In genomic region chr3:121834079-121834730, GRCh38 we compare ENCODE assay signal across 9 cellular contexts. TPM values are rescaled to one million over a fixed set of nuclear protein-coding genes. Genes with fewer than 3 reads are reported as not detected.
DNase-seq lines count a peak whose midpoint lies in the region; ATAC-seq and TF ChIP-seq lines count a peak whose summit lies in the region.
"Had no signal": no experiment of that assay in that cellular context is flagged by ENCODE, and none has a peak within 500 bp of the region (broad histone marks: within the 10 kb centered on the region; RNA-seq: fewer than 3 reads in every experiment).

No MANE protein-coding gene starts in this region.

- DNase-seq in Ammon's horn (ENCODE audit: low spot score) (peak; percentile 10), GM20000 (ENCODE audit: low spot score) (peak; percentile 30), SK-N-SH (no peak)
- DNase-seq in natural killer cell treated with Interleukin-12 subunit alpha and Interleukin-12 subunit beta and Interleukin-15 and Interleukin-18, amount 100 ng/mL, for 72 hours (ENCODE audit: low spot score), result no peak

- H2AFZ ChIP-seq in SK-N-SH (ENCODE audit: low read depth), result peak overlapping the region; percentile 97

- POLR2A ChIA-PET in SK-N-SH (lab: Yijun Ruan, JAX), result no interaction called here

- peaks cover 14% of the 10 kb centered on the region for H3K79me2 ChIP-seq in SK-N-SH (ENCODE audit: insufficient read depth)

- H3K27ac Mint-ChIP-seq in natural killer cell treated with Interleukin-12 subunit alpha and Interleukin-12 subunit beta and Interleukin-15 and Interleukin-18, amount 100 ng/mL, for 72 hours, result peak overlapping the region; percentile 69 to 73

- H3K9me3 Mint-ChIP-seq in natural killer cell treated with Interleukin-12 subunit alpha and Interleukin-12 subunit beta and Interleukin-15 and Interleukin-18, amount 100 ng/mL, for 72 hours, result no peaks in the 10 kb centered on the region

- CTCF ChIA-PET in SK-N-SH (lab: Yijun Ruan, JAX), result no interaction called here

- H3F3A ChIP-seq in SK-N-SH (replicated peaks; ENCODE audit: insufficient read depth), result no peaks in the 10 kb centered on the region

- H3K36me3 ChIP-seq in SK-N-SH (replicated peaks in 1 of 2; ENCODE audit: control insufficient read depth in 1 of 2, insufficient read depth in 2 of 2, low read length in 1 of 2), result peaks cover 9 to 15% of the 10 kb centered on the region in 2 experiments
- no peaks in the 10 kb centered on the region for H3K36me3 ChIP-seq in esophagus (ENCODE audit: control insufficient read depth in 2 of 2, insufficient read depth in 2 of 2, low read length in 1 of 2)

- H3K9ac ChIP-seq in SK-N-SH, result peak overlapping the region; percentile 85

- H3K27me3 Mint-ChIP-seq in natural killer cell treated with Interleukin-12 subunit alpha and Interleukin-12 subunit beta and Interleukin-15 and Interleukin-18, amount 100 ng/mL, for 72 hours, result peaks cover 0 to 3% of the 10 kb centered on the region in 2 donors

- H3K36me3 Mint-ChIP-seq in natural killer cell treated with Interleukin-12 subunit alpha and Interleukin-12 subunit beta and Interleukin-15 and Interleukin-18, amount 100 ng/mL, for 72 hours, result peaks cover 9% of the 10 kb centered on the region

- H3K4me1 Mint-ChIP-seq in natural killer cell treated with Interleukin-12 subunit alpha and Interleukin-12 subunit beta and Interleukin-15 and Interleukin-18, amount 100 ng/mL, for 72 hours (ENCODE audit: low read depth in 2 of 2), result peaks cover 32 to 43% of the 10 kb centered on the region in 2 donors

- no peak for TF ChIP-seq RAD21 in SK-N-SH (IDR thresholded peaks at IDR 0.05; ENCODE audit: low read length)

- no peaks in the 10 kb centered on the region for H3K9me3 ChIP-seq in SK-N-SH
- no peaks in the 10 kb centered on the region for H3K9me3 ChIP-seq in esophagus (ENCODE audit: control insufficient read depth in 2 of 2, insufficient read depth in 1 of 2, low read depth in 1 of 2, low read length in 1 of 2)

- no peaks in the 10 kb centered on the region for H3K9me2 ChIP-seq in SK-N-SH

- TF ChIP-seq EP300 in SK-N-SH (IDR thresholded peaks at IDR 0.05; ENCODE audit: borderline replicate concordance in 1 of 2, low read depth in 1 of 2, low read length in 1 of 2), result no peak

- no peaks in the 10 kb centered on the region for H4K20me1 ChIP-seq in SK-N-SH (ENCODE audit: insufficient read depth)

- TF ChIP-seq CTCF in GM20000 (IDR thresholded peaks at IDR 0.05; ENCODE audit: extremely low read depth, missing control alignments), result no peak
- TF ChIP-seq CTCF in SK-N-SH (IDR thresholded peaks at IDR 0.05), result no peak

- peak overlapping the region; percentile 82 to 83 for H3K4me3 ChIP-seq in SK-N-SH (ENCODE audit: low read depth in 2 of 2, low read length in 1 of 2)
- peak overlapping the region; percentile 72 to 95 for H3K4me3 ChIP-seq in esophagus (ENCODE audit: low read depth in 1 of 2, low read length in 2 of 2)

- peak overlapping the region; percentile 50 to 63; a peak in 2 of 4 replicates for H3K27ac ChIP-seq in SK-N-SH (ENCODE audit: low read depth in 2 of 2, low read length in 1 of 2)
- peak overlapping the region; percentile 73 to 86 for H3K27ac ChIP-seq in esophagus (ENCODE audit: low read depth in 2 of 2, low read length in 1 of 2)

- ATAC-seq in natural killer cell treated with Interleukin-12 subunit alpha and Interleukin-12 subunit beta and Interleukin-15 and Interleukin-18, amount 100 ng/mL, for 72 hours, result no peak
- ATAC-seq in HG02642 (IDR thresholded peaks at IDR 0.05; ENCODE audit: poor library complexity, unreplicated experiment) (no peak), HG03280 (IDR thresholded peaks at IDR 0.05; ENCODE audit: unreplicated experiment) (no peak)
- no peak for ATAC-seq in activated CD4-positive, CD25-positive, alpha-beta regulatory T cell treated with anti-CD3 and anti-CD28 coated beads, Interleukin-2, amount 50 U/mL, for 24 hours

- peak overlapping the region; percentile 96 for H3K4me2 ChIP-seq in SK-N-SH

- H3K27me3 ChIP-seq in SK-N-SH (ENCODE audit: insufficient read depth) (no peaks in the 10 kb centered on the region), esophagus (ENCODE audit: control insufficient read depth in 1 of 2, insufficient read depth in 2 of 2, low read length in 2 of 2) (no peaks in the 10 kb centered on the region)

- 13% methylated on average over 18 of the region's 18 CpGs for WGBS in SK-N-SH (ENCODE audit: low lambda C conversion rate)
- 9 to 10% methylated on average over 18 of the region's 18 CpGs for WGBS in esophagus, 2 donors

- H3K4me1 ChIP-seq in SK-N-SH (ENCODE audit: control insufficient read depth in 1 of 2, insufficient read depth in 2 of 2, low read depth in 1 of 2, low read length in 1 of 2), result peaks cover 0 to 7% of the 10 kb centered on the region in 2 experiments; a peak in 2 of 4 replicates
- no peaks in the 10 kb centered on the region for H3K4me1 ChIP-seq in esophagus (ENCODE audit: control insufficient read depth in 2 of 2, insufficient read depth in 2 of 2, low read length in 1 of 2)

- peak overlapping the region; percentile 88 for H3K4me3 Mint-ChIP-seq in natural killer cell treated with Interleukin-12 subunit alpha and Interleukin-12 subunit beta and Interleukin-15 and Interleukin-18, amount 100 ng/mL, for 72 hours

TF ChIP-seq in SK-N-SH, 30 proteins besides CTCF, POLR2A, EP300 and RAD21:
- TF ChIP-seq FOSL2 (IDR thresholded peaks at IDR 0.05; ENCODE audit: borderline replicate concordance, low read depth), result no peak
- TF ChIP-seq TEAD4 (IDR thresholded peaks at IDR 0.05; ENCODE audit: borderline replicate concordance, insufficient read depth), result no peak

RNA-seq across cellular contexts. Expression of gene IQCB1, which starts 0.7 kb away (rescaled TPM):
- 10.4 and 14.3 TPM in 2 replicates for polyA plus RNA-seq in SK-N-SH (2012; rRNA removed)
- 9.3 and 9.6 TPM in 2 replicates for polyA plus RNA-seq in SK-N-SH (2012; cell fraction: cytosol; rRNA removed)
- 17.5 and 39.2 TPM in 2 replicates for polyA plus RNA-seq in SK-N-SH (2012; cell fraction: nucleus; rRNA removed)
- polyA plus RNA-seq in esophagus, result 10 to 100 TPM in 1 of 2 donors, 1 to 10 TPM in 1; 8.9 to 12.2 TPM
- 10 to 100 TPM; 33.1 to 56.7 TPM for total RNA-seq in natural killer cell treated with Interleukin-12 subunit alpha and Interleukin-12 subunit beta and Interleukin-15 and Interleukin-18, amount 100 ng/mL, for 72 hours

RNA-seq across cellular contexts. Expression of gene EAF2, which starts 0.8 kb away (rescaled TPM):
- 0.63 and 0.85 TPM in 2 replicates for polyA plus RNA-seq in SK-N-SH (2012; rRNA removed)
- 0.76 and 1.2 TPM in 2 replicates for polyA plus RNA-seq in SK-N-SH (2012; cell fraction: cytosol; rRNA removed)
- polyA plus RNA-seq in SK-N-SH (2012; cell fraction: nucleus; rRNA removed), result 0.68 and 0.95 TPM in 2 replicates
- polyA plus RNA-seq in esophagus, result 1 to 10 TPM; 3.5 to 3.8 TPM
- total RNA-seq in natural killer cell treated with Interleukin-12 subunit alpha and Interleukin-12 subunit beta and Interleukin-15 and Interleukin-18, amount 100 ng/mL, for 72 hours, result 10 to 100 TPM in 1 of 2 donors, 1 to 10 TPM in 1; 9.6 to 12.9 TPM

RNA-seq across cellular contexts. Expression of gene SLC15A2, which starts 60.0 kb away (rescaled TPM):
- 0.10 TPM in 2 replicates for polyA plus RNA-seq in SK-N-SH (2012; rRNA removed)
- polyA plus RNA-seq in SK-N-SH (2012; cell fraction: cytosol; rRNA removed), result 0.05 and 0.12 TPM in 2 replicates
- 0.81 and 2.3 TPM in 2 replicates for polyA plus RNA-seq in SK-N-SH (2012; cell fraction: nucleus; rRNA removed)
- 1 to 10 TPM; 2.1 to 2.6 TPM for polyA plus RNA-seq in esophagus
- 1 to 10 TPM in 1 of 2 donors, under 1 TPM in 1; 0.43 to 5.3 TPM for total RNA-seq in natural killer cell treated with Interleukin-12 subunit alpha and Interleukin-12 subunit beta and Interleukin-15 and Interleukin-18, amount 100 ng/mL, for 72 hours
- total RNA-seq: HT1080 had no signal

Comparison
In these comparisons a context has a peak if more than half of its experiments do, and no peak if none do; other contexts are left out.
1. DNase-seq: peak in Ammon's horn (single experiment) and GM20000 (single experiment); none in SK-N-SH (single experiment) and natural killer cell treated with Interleukin-12 subunit alpha and Interleukin-12 subunit beta and Interleukin-15 and Interleukin-18, amount 100 ng/mL, for 72 hours (single experiment).